In the genomic region with DNA sequence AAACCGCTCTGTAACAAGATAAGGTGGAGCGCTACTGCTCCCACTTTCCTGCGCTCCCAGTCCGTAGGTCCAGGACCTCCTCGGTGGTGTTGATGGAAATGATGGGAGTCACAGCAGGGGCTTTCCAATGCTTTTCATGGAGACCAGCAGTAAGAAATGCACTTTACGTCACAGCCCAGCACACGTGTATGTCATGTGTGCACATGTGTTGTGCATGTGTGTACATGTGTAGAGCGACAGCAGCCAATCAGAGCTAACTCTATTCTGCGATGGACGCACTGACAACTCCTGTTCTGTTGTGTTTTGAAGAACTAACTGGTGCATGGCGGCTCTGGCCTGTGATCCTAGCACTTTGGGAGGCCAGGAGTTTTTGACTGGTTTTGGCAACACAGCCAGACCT, we compare ENCODE assay signal across 10 cellular contexts. TPM values are rescaled to one million over a fixed set of nuclear protein-coding genes. Genes with fewer than 3 reads are reported as not detected.
A peak's percentile ranks its signal among the peaks of the same experiment; 100 is the strongest.
DNase-seq lines count a peak whose midpoint lies in the region; ATAC-seq, FAIRE-seq and TF ChIP-seq lines count a peak whose summit lies in the region.
"Had no signal": no experiment of that assay in that cellular context is flagged by ENCODE, and none has a peak within 500 bp of the region (broad histone marks: within the 10 kb centered on the region; RNA-seq: fewer than 3 reads in every experiment).

No MANE protein-coding gene starts in this region.

- H2BK120ac ChIP-seq in IMR-90 (ENCODE audit: low read depth, low read length): no peak overlapping the region

- H3K23ac ChIP-seq in IMR-90 (ENCODE audit: low read depth, low read length): no peak overlapping the region

- in situ Hi-C loops in IMR-90 (cut with MboI; ENCODE audit: low sequenced_read_pairs): no loop called here

- no peaks in the 10 kb centered on the region for H3K27me3 Mint-ChIP-seq in CD4-positive, alpha-beta memory T cell
- no peaks in the 10 kb centered on the region for H3K27me3 Mint-ChIP-seq in astrocyte (ENCODE audit: low read depth, unreplicated experiment)
- no peaks in the 10 kb centered on the region for H3K27me3 Mint-ChIP-seq in naive thymus-derived CD8-positive, alpha-beta T cell

- H2BK5ac ChIP-seq in IMR-90 (ENCODE audit: low read depth, low read length, poor library complexity, severe bottlenecking): no peak overlapping the region

- H3K9me3 Mint-ChIP-seq in CD4-positive, alpha-beta memory T cell: peaks cover 0 to 1% (median 0%) of the 10 kb centered on the region in 8 donors
- H3K9me3 Mint-ChIP-seq in astrocyte (ENCODE audit: unreplicated experiment): no peaks in the 10 kb centered on the region
- no peaks in the 10 kb centered on the region for H3K9me3 Mint-ChIP-seq in naive thymus-derived CD8-positive, alpha-beta T cell

- WGBS in IMR-90 (ENCODE audit: extremely low coverage in 2 of 2, insufficient read length in 1 of 2), 2 experiments: 90% methylated on average over 9 of the region's 11 CpGs; no CpG with 5 or more reads in 1 of the 2 experiments

- CTCF ChIA-PET in CD4-positive, alpha-beta memory T cell (lab: Charles Lee; ENCODE audit: partially characterized antibody): no interaction called here
- CTCF ChIA-PET in IMR-90 (lab: Yijun Ruan, JAX): no interaction called here

- BruUV-seq in IMR-90 (replicated peaks; lab: Mats Ljungman, UMichigan): no TSS peak

- no peak overlapping the region for H3K56ac ChIP-seq in IMR-90 (ENCODE audit: extremely low read depth, insufficient read depth, low read length)

- peaks cover 32% of the 10 kb centered on the region for H3K79me2 ChIP-seq in astrocyte (ENCODE audit: insufficient read depth, low read length)

- H3K4ac ChIP-seq in IMR-90 (ENCODE audit: low read depth, low read length): no peak overlapping the region

- no peak for ATAC-seq in IMR-90 (ENCODE audit: low read depth)
- no peak for ATAC-seq in naive thymus-derived CD8-positive, alpha-beta T cell
- ATAC-seq in GM18907 (IDR thresholded peaks at IDR 0.05; ENCODE audit: unreplicated experiment): no peak

- no peak for DNase-seq in CD4-positive, alpha-beta memory T cell
- DNase-seq in IMR-90 (no peak), astrocyte (ENCODE audit: low read depth) (no peak), superior temporal gyrus (ENCODE audit: extremely low spot score) (no peak), NCI-H1694 (lab: John Stamatoyannopoulos, UW) (no peak), GOT3 (lab: John Stamatoyannopoulos, UW) (no peak)
- no peak for DNase-seq in naive thymus-derived CD8-positive, alpha-beta T cell
- DNase-seq: NCI-H2171 treated with DMSO at 0.1 percent for 48 hours had no signal

- dilution Hi-C loops in IMR-90 (cut with HindIII; ENCODE audit: low sequenced_read_pairs, unreplicated experiment): no loop called here

- peaks cover 3% of the 10 kb centered on the region for H3K36me3 ChIP-seq in CD4-positive, alpha-beta memory T cell (ENCODE audit: insufficient read depth, low read length)
- H3K36me3 ChIP-seq in IMR-90 (ENCODE audit: control insufficient read depth, insufficient read depth, low read length) (peaks cover 4% of the 10 kb centered on the region), astrocyte (ENCODE audit: insufficient read depth, low read length) (no peaks in the 10 kb centered on the region)

- TF ChIP-seq RAD21 in IMR-90 (IDR thresholded peaks at IDR 0.05; ENCODE audit: low read length): no peak

- no peak overlapping the region for H3K27ac Mint-ChIP-seq in CD4-positive, alpha-beta memory T cell
- peak overlapping the region; percentile 18 for H3K27ac Mint-ChIP-seq in astrocyte (ENCODE audit: unreplicated experiment)
- peak overlapping the region in 5 of 10 donors; percentile 10 to 75 (median 19) for H3K27ac Mint-ChIP-seq in naive thymus-derived CD8-positive, alpha-beta T cell

- 0 out of 2 replicates have a peak, but pooled peaks cover 8% of the 10 kb centered on the region for H3K9me1 ChIP-seq in IMR-90 (ENCODE audit: insufficient read depth, low read length)

- peak overlapping the region; percentile 50 for H2AK9ac ChIP-seq in IMR-90 (replicated peaks; ENCODE audit: low read depth, low read length, poor library complexity)

- H2AFZ ChIP-seq in IMR-90 (replicated peaks; ENCODE audit: low read length, poor library complexity) (no peak overlapping the region), astrocyte (ENCODE audit: low read depth, low read length) (no peak overlapping the region)

- no peak overlapping the region for H3K14ac ChIP-seq in IMR-90 (replicated peaks; ENCODE audit: low read depth, low read length)

- peak overlapping the region; percentile 75 to 95 (median 91) for H3K4me3 Mint-ChIP-seq in CD4-positive, alpha-beta memory T cell
- peak overlapping the region; percentile 93 for H3K4me3 Mint-ChIP-seq in astrocyte (ENCODE audit: unreplicated experiment)
- peak overlapping the region; percentile 84 to 97 (median 92) for H3K4me3 Mint-ChIP-seq in naive thymus-derived CD8-positive, alpha-beta T cell

- POLR2A ChIA-PET in CD4-positive, alpha-beta memory T cell (lab: Charles Lee; ENCODE audit: partially characterized antibody): interaction anchor here (2.6 kb wide), 1 partner anchor 15 kb away, joined by 18 read pairs; the partner anchor contains the start of gene AP2A2
- POLR2A ChIA-PET in IMR-90 (lab: Charles Lee; ENCODE audit: unreplicated experiment): no interaction called here
- POLR2A ChIA-PET in naive thymus-derived CD8-positive, alpha-beta T cell (lab: Charles Lee): interaction anchor here (1.4 to 2.5 kb wide), 3 partner anchors 18 to 90 kb away, joined by 6 to 11 read pairs (median 9); partner anchors contain the start of genes PNPLA2, POLR2L and TSPAN4

- no peak overlapping the region for H2AK5ac ChIP-seq in IMR-90 (ENCODE audit: low read depth, low read length)

- no peak for FAIRE-seq in astrocyte (lab: Jason Lieb, UNC)

- no peak overlapping the region for H3K27ac ChIP-seq in CD4-positive, alpha-beta memory T cell (ENCODE audit: low read depth, low read length)
- H3K27ac ChIP-seq in IMR-90 (ENCODE audit: insufficient read depth, low read length): no peak overlapping the region
- H3K27ac ChIP-seq in astrocyte (ENCODE audit: low read depth, low read length): no peak overlapping the region
- H3K27ac ChIP-seq: parathyroid adenoma had no signal

- H4K91ac ChIP-seq in IMR-90 (ENCODE audit: insufficient read depth, low read depth, low read length): no peak overlapping the region

- H3K4me1 Mint-ChIP-seq in CD4-positive, alpha-beta memory T cell: peaks cover 8 to 33% (median 15%) of the 10 kb centered on the region in 4 donors
- peaks cover 8% of the 10 kb centered on the region for H3K4me1 Mint-ChIP-seq in astrocyte (ENCODE audit: low read depth, unreplicated experiment)
- peaks cover 16 to 31% (median 20%) of the 10 kb centered on the region in 4 donors for H3K4me1 Mint-ChIP-seq in naive thymus-derived CD8-positive, alpha-beta T cell

- no peaks in the 10 kb centered on the region for H3K27me3 ChIP-seq in CD4-positive, alpha-beta memory T cell (ENCODE audit: insufficient read depth, low read length)
- H3K27me3 ChIP-seq in IMR-90 (ENCODE audit: control insufficient read depth, insufficient read depth, low read length) (no peaks in the 10 kb centered on the region), astrocyte (ENCODE audit: insufficient read depth, low read length) (no peaks in the 10 kb centered on the region)

- no peak for TF ChIP-seq POLR2A in IMR-90 (IDR thresholded peaks at IDR 0.05; ENCODE audit: low read depth, low read length)

- H3K9me3 ChIP-seq in CD4-positive, alpha-beta memory T cell (ENCODE audit: control insufficient read depth in 1 of 2, low read length in 2 of 2): no peaks in the 10 kb centered on the region
- H3K9me3 ChIP-seq in IMR-90 (ENCODE audit: control insufficient read depth, insufficient read depth, low read length) (no peaks in the 10 kb centered on the region), astrocyte (ENCODE audit: insufficient read depth, low read depth, low read length) (no peaks in the 10 kb centered on the region)

- H2BK15ac ChIP-seq in IMR-90 (ENCODE audit: low read depth, low read length): no peak overlapping the region

- H3K36me3 Mint-ChIP-seq in CD4-positive, alpha-beta memory T cell: peaks cover 3 to 9% of the 10 kb centered on the region in 2 donors
- H3K36me3 Mint-ChIP-seq in astrocyte (ENCODE audit: low read depth, unreplicated experiment): peaks cover 5% of the 10 kb centered on the region
- peaks cover 0 to 10% (median 0%) of the 10 kb centered on the region in 3 donors for H3K36me3 Mint-ChIP-seq in naive thymus-derived CD8-positive, alpha-beta T cell

- H3K4me1 ChIP-seq in CD4-positive, alpha-beta memory T cell (ENCODE audit: insufficient read depth, low read length): peaks cover 21% of the 10 kb centered on the region
- H3K4me1 ChIP-seq in IMR-90 (ENCODE audit: control insufficient read depth, insufficient read depth, low read length) (peaks cover 7% of the 10 kb centered on the region; the same call in 1 of the 2 replicates), astrocyte (ENCODE audit: insufficient read depth, low read length) (peaks cover 10% of the 10 kb centered on the region)
- H3K4me1 ChIP-seq: parathyroid adenoma had no signal

- H4K8ac ChIP-seq in IMR-90 (ENCODE audit: low read depth in 2 of 2, low read length in 2 of 2): no peak overlapping the region

- no peak overlapping the region for H3K18ac ChIP-seq in IMR-90 (ENCODE audit: low read depth, low read length)

- H3K4me3 ChIP-seq in CD4-positive, alpha-beta memory T cell (ENCODE audit: low read length in 2 of 2): no peak overlapping the region
- H3K4me3 ChIP-seq in IMR-90 (ENCODE audit: insufficient read depth, low read depth, low read length) (no peak overlapping the region), astrocyte (ENCODE audit: insufficient read depth, low read depth, low read length) (peak overlapping the region; percentile 67)

- H3K9ac ChIP-seq in IMR-90 (ENCODE audit: low read depth, low read length): no peak overlapping the region
- peak overlapping the region; percentile 84 for H3K9ac ChIP-seq in astrocyte (ENCODE audit: low read length)
- H3K9ac ChIP-seq: parathyroid adenoma had no signal

- H3K79me1 ChIP-seq in IMR-90 (ENCODE audit: low read depth in 1 of 2, low read length in 2 of 2): peaks cover 9 to 52% of the 10 kb centered on the region in 2 experiments

- H3K4me2 ChIP-seq in IMR-90 (ENCODE audit: low read depth, low read length) (peak overlapping the region; percentile 22; the same call in 1 of the 2 replicates), astrocyte (ENCODE audit: low read length) (peak overlapping the region; percentile 95)

- no peak for TF ChIP-seq CTCF in IMR-90 (conservative IDR thresholded peaks at IDR 0.05; ENCODE audit: low read depth, low read length)
- no peak for TF ChIP-seq CTCF in astrocyte (IDR thresholded peaks at IDR 0.05; ENCODE audit: insufficient read depth, low read depth, low read length)

- H4K5ac ChIP-seq in IMR-90 (ENCODE audit: low read depth, low read length): no peak overlapping the region

- H4K20me1 ChIP-seq in IMR-90 (ENCODE audit: insufficient read depth, low read length) (no peaks in the 10 kb centered on the region; the same call in none of the 2 replicates), astrocyte (ENCODE audit: insufficient read depth, low read length) (peaks cover 27% of the 10 kb centered on the region)

- H2BK20ac ChIP-seq in IMR-90 (ENCODE audit: low read depth, low read length): no peak overlapping the region

- intact Hi-C loops in CD4-positive, alpha-beta memory T cell (cut with micrococcal nuclease): no loop called here
- intact Hi-C loops in IMR-90 (cut with micrococcal nuclease): no loop called here

RNA-seq across cellular contexts. Expression of gene CHID1, which starts 1.2 kb away (rescaled TPM):
- total RNA-seq in CD4-positive, alpha-beta memory T cell: 10 to 100 TPM; 52.1 to 59.2 TPM
- polyA plus RNA-seq in CD4-positive, alpha-beta memory T cell: 10 to 100 TPM; 46.9 to 82.3 TPM
- 30.3 and 34.2 TPM in 2 replicates for total RNA-seq in IMR-90 (2012; rRNA removed)
- polyA plus RNA-seq in IMR-90 (2012; rRNA removed): 121 and 140 TPM in 2 replicates
- 278 and 288 TPM in 2 replicates for polyA plus RNA-seq in IMR-90 (2012; cell fraction: cytosol; rRNA removed)
- 60.7 and 79.7 TPM in 2 replicates for polyA plus RNA-seq in IMR-90 (2012; cell fraction: nucleus; rRNA removed; ENCODE audit: low replicate concordance)
- 72.6 and 74.6 TPM in 2 replicates for total RNA-seq in astrocyte
- total RNA-seq in naive thymus-derived CD8-positive, alpha-beta T cell: 10 to 100 TPM; 54.6 to 55.8 TPM
- 10 to 100 TPM; 50.2 to 61.5 (median 54.7) TPM for polyA plus RNA-seq in naive thymus-derived CD8-positive, alpha-beta T cell

RNA-seq across cellular contexts. Expression of gene AP2A2, which starts 16.3 kb away (rescaled TPM):
- total RNA-seq in CD4-positive, alpha-beta memory T cell: 10 to 100 TPM; 81.7 to 87.4 TPM
- 10 to 100 TPM in 1 of 2 donors, 1 to 10 TPM in 1; 5.1 to 14.1 TPM for polyA plus RNA-seq in CD4-positive, alpha-beta memory T cell
- total RNA-seq in IMR-90 (2012; rRNA removed) (19.9 and 20.3 TPM in 2 replicates), astrocyte (105 and 110 TPM in 2 replicates)
- polyA plus RNA-seq in IMR-90 (2012; rRNA removed): 49.0 and 53.6 TPM in 2 replicates
- 46.9 and 51.2 TPM in 2 replicates for polyA plus RNA-seq in IMR-90 (2012; cell fraction: cytosol; rRNA removed)
- 155 and 163 TPM in 2 replicates for polyA plus RNA-seq in IMR-90 (2012; cell fraction: nucleus; rRNA removed; ENCODE audit: low replicate concordance)
- 10 to 100 TPM; 77.8 to 80.8 TPM for total RNA-seq in naive thymus-derived CD8-positive, alpha-beta T cell
- 10 to 100 TPM in 2 of 3 donors, 1 to 10 TPM in 1; 8.2 to 13.9 (median 11.6) TPM for polyA plus RNA-seq in naive thymus-derived CD8-positive, alpha-beta T cell
